In the genomic region with DNA sequence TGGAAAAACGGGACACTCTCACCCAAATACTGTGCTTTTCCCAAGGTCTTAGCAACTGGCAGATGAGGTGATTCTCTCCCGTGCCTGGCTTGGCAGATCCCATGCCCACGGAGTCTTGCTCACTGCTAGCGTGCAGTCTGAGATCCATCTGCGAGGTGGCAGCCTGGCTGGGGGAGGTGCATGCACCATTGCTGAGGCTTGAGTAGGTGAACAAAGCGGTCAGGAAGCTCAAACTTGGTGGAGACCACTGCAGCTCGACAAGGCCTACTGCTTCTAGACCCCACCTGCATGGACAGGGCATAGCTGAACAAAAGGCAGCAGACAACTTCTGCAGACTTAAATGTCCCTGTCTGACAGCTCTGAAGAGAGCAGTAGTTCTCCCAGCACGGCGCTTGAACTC, we compare ENCODE assay signal across 4 cellular contexts. TPM values are rescaled to one million over a fixed set of nuclear protein-coding genes. Genes with fewer than 3 reads are reported as not detected.
"Had no signal": no experiment of that assay in that cellular context is flagged by ENCODE, and none has a peak within 500 bp of the region (broad histone marks: within the 10 kb centered on the region; RNA-seq: fewer than 3 reads in every experiment).

No MANE protein-coding gene starts in this region.

RNA-seq across cellular contexts. Expression of gene VAX2, which starts 24.2 kb away (rescaled TPM):
- total RNA-seq: MCF 10A had no signal

RNA-seq across cellular contexts. Expression of gene CD207, which starts 40.5 kb away (rescaled TPM):
- total RNA-seq: LHCN-M2, M059J, MCF 10A, NCI-H460 had no signal

RNA-seq across cellular contexts. Expression of gene CLEC4F, which starts 55.7 kb away (rescaled TPM):
- total RNA-seq: LHCN-M2, M059J, MCF 10A, NCI-H460 had no signal

RNA-seq across cellular contexts. Expression of gene ATP6V1B1, which starts 59.6 kb away (rescaled TPM):
- total RNA-seq: MCF 10A had no signal
